8 cellular contexts compared by ENCODE assay signal in genomic region chr19:58500242-58500641, GRCh38.
A peak's percentile ranks its signal among the peaks of the same experiment; 100 is the strongest.
DNase-seq lines count a peak whose midpoint lies in the region; ATAC-seq and TF ChIP-seq lines count a peak whose summit lies in the region.
"Had no signal": no experiment of that assay in that cellular context is flagged by ENCODE, and none has a peak within 500 bp of the region (broad histone marks: within the 10 kb centered on the region; RNA-seq: fewer than 3 reads in every experiment).

No MANE protein-coding gene starts in this region.

- peak overlapping the region; percentile 57 to 76 for H3K4me3 ChIP-seq in foreskin fibroblast (ENCODE audit: low read depth in 1 of 2, low read length in 2 of 2)

- H3K4me1 Mint-ChIP-seq in stimulated activated naive CD8-positive, alpha-beta T cell treated with anti-CD3 and anti-CD28 coated beads, Interleukin-15, Interleukin-2, amounts not matched to agents 100 ng/mL and 50 ng/mL, for 24 hours (ENCODE audit: low read depth), result peaks cover 22% of the 10 kb centered on the region
- H3K4me1 Mint-ChIP-seq in stimulated activated naive CD8-positive, alpha-beta T cell treated with anti-CD3 and anti-CD28 coated beads, Interleukin-15, amount 100 ng/mL, for 72 hours, result peaks cover 34% of the 10 kb centered on the region

- H3K27me3 Mint-ChIP-seq in stimulated activated naive CD8-positive, alpha-beta T cell treated with anti-CD3 and anti-CD28 coated beads, Interleukin-15, Interleukin-2, amounts not matched to agents 100 ng/mL and 50 ng/mL, for 24 hours, result no peaks in the 10 kb centered on the region
- no peaks in the 10 kb centered on the region for H3K27me3 Mint-ChIP-seq in stimulated activated naive CD8-positive, alpha-beta T cell treated with anti-CD3 and anti-CD28 coated beads, Interleukin-15, amount 100 ng/mL, for 72 hours

- peaks cover 12% of the 10 kb centered on the region for H3K9me3 Mint-ChIP-seq in stimulated activated naive CD8-positive, alpha-beta T cell treated with anti-CD3 and anti-CD28 coated beads, Interleukin-15, Interleukin-2, amounts not matched to agents 100 ng/mL and 50 ng/mL, for 24 hours
- peaks cover 7 to 13% of the 10 kb centered on the region in 2 donors for H3K9me3 Mint-ChIP-seq in stimulated activated naive CD8-positive, alpha-beta T cell treated with anti-CD3 and anti-CD28 coated beads, Interleukin-15, amount 100 ng/mL, for 72 hours

- H3K36me3 Mint-ChIP-seq in stimulated activated naive CD8-positive, alpha-beta T cell treated with anti-CD3 and anti-CD28 coated beads, Interleukin-15, Interleukin-2, amounts not matched to agents 100 ng/mL and 50 ng/mL, for 24 hours (ENCODE audit: low read depth), result peaks cover 4% of the 10 kb centered on the region

- ATAC-seq in stimulated activated naive CD8-positive, alpha-beta T cell treated with anti-CD3 and anti-CD28 coated beads, Interleukin-15, amount 100 ng/mL, for 72 hours, result no peak

- TF ChIP-seq CTCF in foreskin fibroblast (IDR thresholded peaks at IDR 0.05; ENCODE audit: low read depth, low read length), result no peak
- TF ChIP-seq CTCF in GM20000 (IDR thresholded peaks at IDR 0.05; ENCODE audit: extremely low read depth, missing control alignments), result no peak

- peak overlapping the region; percentile 94 for H3K4me3 Mint-ChIP-seq in stimulated activated naive CD8-positive, alpha-beta T cell treated with anti-CD3 and anti-CD28 coated beads, Interleukin-15, Interleukin-2, amounts not matched to agents 100 ng/mL and 50 ng/mL, for 24 hours
- H3K4me3 Mint-ChIP-seq in stimulated activated naive CD8-positive, alpha-beta T cell treated with anti-CD3 and anti-CD28 coated beads, Interleukin-15, amount 100 ng/mL, for 72 hours, result no peak overlapping the region

- no peak for DNase-seq in stimulated activated naive CD8-positive, alpha-beta T cell treated with anti-CD3 and anti-CD28 coated beads, Interleukin-15, amount 100 ng/mL, for 72 hours
- DNase-seq in foreskin fibroblast (no peak), NCI-H510A (lab: John Stamatoyannopoulos, UW) (no peak), NOMO-1 treated with dmso at 0.1 percent for 144 hours (lab: John Stamatoyannopoulos, UW; ENCODE audit: unreplicated experiment) (no peak), GM20000 (ENCODE audit: low spot score) (no peak)
- DNase-seq: activated CD8-positive, alpha-beta memory T cell treated with anti-CD3 and anti-CD28 coated beads, Interleukin-2, amount 50 U/mL, for 4 hours; DMS 273 treated with DMSO at 0.1 percent for 48 hours had no signal

- no peak overlapping the region for H3K27ac Mint-ChIP-seq in stimulated activated naive CD8-positive, alpha-beta T cell treated with anti-CD3 and anti-CD28 coated beads, Interleukin-15, Interleukin-2, amounts not matched to agents 100 ng/mL and 50 ng/mL, for 24 hours
- H3K27ac Mint-ChIP-seq in stimulated activated naive CD8-positive, alpha-beta T cell treated with anti-CD3 and anti-CD28 coated beads, Interleukin-15, amount 100 ng/mL, for 72 hours, result no peak overlapping the region
